In the genomic region with DNA sequence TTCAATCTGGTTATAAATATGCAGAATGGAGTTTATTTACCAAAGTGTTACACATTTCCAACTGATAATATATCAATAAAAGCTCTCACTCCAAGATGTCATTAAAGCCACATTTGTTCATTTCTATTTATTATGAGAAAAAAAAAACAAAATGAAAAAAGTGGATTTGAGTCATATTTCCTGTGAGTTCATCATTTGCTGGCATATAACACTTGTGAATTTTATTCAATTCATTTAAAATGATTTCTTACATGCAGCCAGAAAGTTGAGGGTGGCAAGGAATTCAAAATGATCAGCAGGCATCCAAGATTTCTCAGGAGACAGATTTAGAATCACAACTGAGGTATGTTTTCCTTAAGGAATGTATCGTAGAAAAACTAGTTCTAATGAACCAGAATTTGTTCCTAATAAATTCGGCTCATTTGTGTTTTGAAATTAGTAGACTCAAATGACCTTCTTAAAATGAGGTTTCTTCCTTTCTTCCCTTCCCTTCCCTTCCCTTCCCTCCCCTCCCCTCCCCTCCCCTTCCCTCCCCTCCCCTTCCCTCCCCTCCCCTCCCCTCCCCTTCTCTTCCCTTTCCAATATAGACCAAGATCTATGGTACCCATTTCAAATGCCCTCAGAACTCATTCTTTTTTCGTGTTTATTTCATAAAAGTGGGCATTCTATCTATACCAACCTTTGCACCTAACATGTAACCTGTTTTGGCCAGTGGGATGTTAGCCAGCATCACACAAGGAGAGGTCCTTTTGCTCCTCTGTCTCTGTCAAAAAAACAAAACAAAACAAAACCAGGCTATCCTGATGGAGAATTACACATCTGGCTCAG, we compare ENCODE assay signal across 26 cellular contexts.
"Had no signal": no experiment of that assay in that cellular context is flagged by ENCODE, and none has a peak within 500 bp of the region (broad histone marks: within the 10 kb centered on the region; RNA-seq: fewer than 3 reads in every experiment).

No MANE protein-coding gene starts in this region.

- H3K36me3 ChIP-seq: esophagus squamous epithelium, left ventricle myocardium inferior, lower lobe of right lung, neural progenitor cell, pancreas, stomach, thoracic aorta had no signal

- H3K9me3 ChIP-seq: esophagus squamous epithelium, left ventricle myocardium inferior, lower lobe of right lung, pancreas, thoracic aorta had no signal

- H3K79me2 ChIP-seq: hepatocyte had no signal

- H3K9me3 Mint-ChIP-seq: neural progenitor cell had no signal

- H3K9ac ChIP-seq: neural progenitor cell had no signal

- H2AFZ ChIP-seq: hepatocyte, neural progenitor cell had no signal

- H3K27ac ChIP-seq: epithelial cell of prostate, esophagus squamous epithelium, foreskin keratinocyte, hepatocyte, left ventricle myocardium inferior, lower lobe of right lung, neural progenitor cell, pancreas, skin epidermis, stomach, thoracic aorta had no signal

- FAIRE-seq: endometrium, kidney, pancreas had no signal

- H3K36me3 Mint-ChIP-seq: memory B cell, neural progenitor cell had no signal

- H3K4me3 ChIP-seq: esophagus squamous epithelium, hepatocyte, left ventricle myocardium inferior, lower lobe of right lung, neural progenitor cell, pancreas, skin epidermis, stomach, thoracic aorta had no signal

- DNase-seq: cortex of kidney; effector memory CD4-positive, alpha-beta T cell; esophagus squamous epithelium; foreskin keratinocyte; kidney; left cardiac atrium; left ventricle myocardium inferior; lower lobe of right lung; midbrain; nucleus accumbens; pancreas; right cardiac atrium; stimulated activated CD4-positive, alpha-beta T cell treated with anti-CD3 and anti-CD28 coated beads, Interleukin-2, amount 100 ng/mL, for 24 hours; stimulated activated naive CD4-positive, alpha-beta T cell; stomach; substantia nigra; trophoblast cell had no signal

- H3K4me3 Mint-ChIP-seq: memory B cell; natural killer cell treated with Interleukin-12 subunit alpha and Interleukin-12 subunit beta and Interleukin-15 and Interleukin-18, amount 100 ng/mL, for 72 hours; neural progenitor cell had no signal

- H3K4me2 ChIP-seq: hepatocyte, neural progenitor cell had no signal

- H3K27me3 ChIP-seq: foreskin keratinocyte, hepatocyte, neural progenitor cell, stomach had no signal

- H3K27ac Mint-ChIP-seq: memory B cell; natural killer cell treated with Interleukin-12 subunit alpha and Interleukin-12 subunit beta and Interleukin-15 and Interleukin-18, amount 100 ng/mL, for 72 hours; neural progenitor cell; progenitor cell of endocrine pancreas had no signal

- H3K4me1 ChIP-seq: esophagus squamous epithelium, foreskin keratinocyte, left ventricle myocardium inferior, lower lobe of right lung, neural progenitor cell, pancreas, stomach had no signal
